In the genomic region with DNA sequence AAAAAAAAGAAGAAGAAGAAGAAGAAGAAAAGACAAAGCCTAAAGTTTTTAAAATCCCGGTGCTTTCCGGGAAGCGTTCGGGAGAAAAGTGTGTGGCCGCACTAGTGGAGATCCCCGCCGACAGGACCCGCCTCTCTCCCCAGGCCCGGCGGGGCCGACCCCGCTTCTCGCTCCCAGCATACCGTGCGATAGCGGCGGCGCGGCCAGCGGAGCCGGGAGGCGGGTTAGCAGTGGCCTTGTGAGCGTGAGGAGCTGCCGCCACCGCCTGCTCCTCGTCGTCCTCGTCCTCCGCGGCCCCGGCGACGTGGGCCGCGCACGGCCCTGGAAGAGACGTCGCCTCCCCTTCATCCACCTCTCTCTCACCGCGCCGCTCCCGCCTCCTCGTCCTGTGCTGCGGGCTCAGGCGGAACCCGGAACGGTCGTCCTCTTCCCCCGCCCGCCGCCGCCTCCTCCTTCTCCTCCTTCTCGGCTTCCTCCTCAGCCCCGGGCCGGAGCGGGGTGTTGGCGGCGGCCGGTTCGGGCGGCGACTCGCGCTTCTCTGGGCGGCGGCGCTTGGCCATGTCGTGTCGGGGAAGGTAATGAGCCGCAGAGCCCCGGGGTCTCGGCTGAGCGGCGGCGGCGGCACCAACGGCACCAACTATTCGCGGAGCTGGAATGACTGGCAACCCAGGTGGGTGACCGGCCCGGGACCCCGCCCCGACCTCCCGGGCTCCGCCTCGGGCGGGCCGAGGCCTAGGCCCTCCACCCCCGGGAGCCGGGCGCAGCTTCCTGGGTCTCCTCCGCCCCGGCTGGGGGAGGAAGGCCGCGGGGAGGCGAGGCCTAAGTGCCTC, we compare ENCODE assay signal across 8 cellular contexts.
DNase-seq lines count a peak whose midpoint lies in the region; ATAC-seq and TF ChIP-seq lines count a peak whose summit lies in the region.
"Not testable (repeated sequence)": the region's sequence is repeated elsewhere in the genome, so short reads cannot be mapped to it uniquely, and the experiment has no call there.

No MANE protein-coding gene starts in this region.

- H3K27me3 Mint-ChIP-seq in neural progenitor cell (ENCODE audit: insufficient read depth, low read depth); stimulated activated naive CD8-positive, alpha-beta T cell treated with anti-CD3 and anti-CD28 coated beads, Interleukin-15, Interleukin-2, amounts not matched to agents 100 ng/mL and 50 ng/mL, for 24 hours: not testable (repeated sequence)

- H3K27me3 ChIP-seq in MG63; SK-N-SH (ENCODE audit: insufficient read depth); gastroesophageal sphincter; neural progenitor cell: not testable (repeated sequence)

- TF ChIP-seq POLR2A in gastroesophageal sphincter (IDR thresholded peaks at IDR 0.05), result peak; percentile 56 to 66

- WGBS in SK-N-SH (ENCODE audit: low lambda C conversion rate), result 0% methylated on average over 17 of the region's 96 CpGs
- 0 to 5% methylated on average over 4 to 15 of the region's 96 CpGs for WGBS in gastroesophageal sphincter (ENCODE audit: low coverage in 1 of 2), 2 donors

- TF ChIP-seq RAD21 in SK-N-SH (IDR thresholded peaks at IDR 0.05; ENCODE audit: low read length), result not testable (repeated sequence)

- not testable (repeated sequence) for TF ChIP-seq CTCF in SK-N-SH (IDR thresholded peaks at IDR 0.05); gastroesophageal sphincter (IDR thresholded peaks at IDR 0.05); neural progenitor cell (IDR thresholded peaks at IDR 0.05)

- H3K4me1 Mint-ChIP-seq in neural progenitor cell; stimulated activated naive CD8-positive, alpha-beta T cell treated with anti-CD3 and anti-CD28 coated beads, Interleukin-15, Interleukin-2, amounts not matched to agents 100 ng/mL and 50 ng/mL, for 24 hours (ENCODE audit: low read depth): not testable (repeated sequence)

- not testable (repeated sequence) for H3K9me3 Mint-ChIP-seq in neural progenitor cell; stimulated activated naive CD8-positive, alpha-beta T cell treated with anti-CD3 and anti-CD28 coated beads, Interleukin-15, Interleukin-2, amounts not matched to agents 100 ng/mL and 50 ng/mL, for 24 hours

- H3K4me1 ChIP-seq in SK-N-SH (ENCODE audit: control insufficient read depth in 1 of 2, insufficient read depth in 2 of 2, low read depth in 1 of 2, low read length in 1 of 2); gastroesophageal sphincter; neural progenitor cell: not testable (repeated sequence)

- not testable (repeated sequence) for H3K9me3 ChIP-seq in MG63; SK-N-SH; gastroesophageal sphincter; neural progenitor cell (ENCODE audit: low read depth)

- H3K79me2 ChIP-seq in SK-N-SH (ENCODE audit: insufficient read depth); neural progenitor cell (ENCODE audit: low read depth): not testable (repeated sequence)

- DNase-seq in G401 (ENCODE audit: low spot score), result peak; percentile 79
- peak; percentile 66 for DNase-seq in HCEC 1CT
- peak; percentile 86 for DNase-seq in MG63
- DNase-seq in SK-N-SH, result peak; percentile 86
- peak; percentile 66 for DNase-seq in activated naive CD4-positive, alpha-beta T cell treated with anti-CD3 and anti-CD28 coated beads, Interleukin-2, amount 50 U/mL, for 16 hours
- peak; percentile 89 for DNase-seq in neural progenitor cell (ENCODE audit: low spot score)

- H3K9me2 ChIP-seq in SK-N-SH, result not testable (repeated sequence)

- not testable (repeated sequence) for H3K36me3 Mint-ChIP-seq in neural progenitor cell; stimulated activated naive CD8-positive, alpha-beta T cell treated with anti-CD3 and anti-CD28 coated beads, Interleukin-15, Interleukin-2, amounts not matched to agents 100 ng/mL and 50 ng/mL, for 24 hours (ENCODE audit: low read depth)

- not testable (repeated sequence) for H3F3A ChIP-seq in SK-N-SH (replicated peaks; ENCODE audit: insufficient read depth); neural progenitor cell (ENCODE audit: low read depth)

- CTCF ChIA-PET in SK-N-SH (lab: Yijun Ruan, JAX), result not testable (repeated sequence)

- peak overlapping the region; percentile 90 for H3K9ac ChIP-seq in SK-N-SH
- peak overlapping the region; percentile 67 for H3K9ac ChIP-seq in neural progenitor cell

- H4K20me1 ChIP-seq in SK-N-SH (ENCODE audit: insufficient read depth); neural progenitor cell (ENCODE audit: low read depth): not testable (repeated sequence)

- H3K27ac ChIP-seq in SK-N-SH (ENCODE audit: low read depth in 2 of 2, low read length in 1 of 2) (peak overlapping the region; percentile 91 to 94), gastroesophageal sphincter (peak overlapping the region; percentile 90 to 97 (median 96)), neural progenitor cell (peak overlapping the region; percentile 94)

- ATAC-seq in gastroesophageal sphincter, result peak; percentile 88

- H3K4me3 ChIP-seq in MG63 (peak overlapping the region; percentile 96), SK-N-SH (ENCODE audit: low read depth in 2 of 2, low read length in 1 of 2) (peak overlapping the region; percentile 70), gastroesophageal sphincter (peak overlapping the region; percentile 67 to 84), neural progenitor cell (peak overlapping the region; percentile 93)

- TF ChIP-seq EP300 in SK-N-SH (IDR thresholded peaks at IDR 0.05; ENCODE audit: borderline replicate concordance in 1 of 2, low read depth in 1 of 2, low read length in 1 of 2); gastroesophageal sphincter (IDR thresholded peaks at IDR 0.05): not testable (repeated sequence)

- peak overlapping the region; percentile 94 for H3K4me3 Mint-ChIP-seq in neural progenitor cell
- peak overlapping the region; percentile 95 for H3K4me3 Mint-ChIP-seq in stimulated activated naive CD8-positive, alpha-beta T cell treated with anti-CD3 and anti-CD28 coated beads, Interleukin-15, Interleukin-2, amounts not matched to agents 100 ng/mL and 50 ng/mL, for 24 hours

- POLR2A ChIA-PET in SK-N-SH (lab: Yijun Ruan, JAX), result interaction anchor here (0.7 kb wide), 1 partner anchor 1136 kb away, joined by 4 read pairs; no protein-coding TSS in a partner anchor

- H3K27ac Mint-ChIP-seq in neural progenitor cell, result peak overlapping the region; percentile 87
- peak overlapping the region; percentile 99 for H3K27ac Mint-ChIP-seq in stimulated activated naive CD8-positive, alpha-beta T cell treated with anti-CD3 and anti-CD28 coated beads, Interleukin-15, Interleukin-2, amounts not matched to agents 100 ng/mL and 50 ng/mL, for 24 hours

- peak overlapping the region; percentile 71; the same call in 1 of the 2 replicates for H3K4me2 ChIP-seq in SK-N-SH
- H3K4me2 ChIP-seq in neural progenitor cell, result peak overlapping the region; percentile 70

- peak overlapping the region; percentile 63; the same call in 1 of the 2 replicates for H2AFZ ChIP-seq in SK-N-SH (ENCODE audit: low read depth)
- peak overlapping the region; percentile 86 for H2AFZ ChIP-seq in neural progenitor cell (replicated peaks)

- H3K36me3 ChIP-seq in MG63; SK-N-SH (replicated peaks in 1 of 2; ENCODE audit: control insufficient read depth in 1 of 2, insufficient read depth in 2 of 2, low read length in 1 of 2); gastroesophageal sphincter; neural progenitor cell: not testable (repeated sequence)

- in situ Hi-C loops in G401 (cut with HindIII; ENCODE audit: low sequenced_read_pairs), result not testable (repeated sequence)

TF ChIP-seq in SK-N-SH, 30 proteins besides CTCF, POLR2A, EP300 and RAD21:
- peak; percentile 51 for TF ChIP-seq TAF1 (IDR thresholded peaks at IDR 0.05; ENCODE audit: borderline replicate concordance, low read depth, low read length)
- TF ChIP-seq ELF1 (IDR thresholded peaks at IDR 0.05), result 0 out of 2 replicates have a peak, but pooled peaks have one; percentile 13
- TF ChIP-seq MAX (IDR thresholded peaks at IDR 0.05; ENCODE audit: low read depth), result peak; percentile 79
- peak; percentile 36; the same call in 1 of the 2 replicates for TF ChIP-seq YY1 (IDR thresholded peaks at IDR 0.05; ENCODE audit: low read depth)
- TF ChIP-seq MXI1 (IDR thresholded peaks at IDR 0.05; ENCODE audit: low read depth, low read length), result peak; percentile 38; the same call in 1 of the 2 replicates
- TF ChIP-seq POLR2AphosphoS5 (IDR thresholded peaks at IDR 0.05; ENCODE audit: low read depth, low read length), result peak; percentile 65
TF ChIP-seq in SK-N-SH: peak in this region for 6; not testable (repeated sequence) for 24.

Comparison
In these comparisons a context has a peak if more than half of its experiments do, and no peak if none do; other contexts are left out.
1. Peak in every context shown above with its lines: DNase-seq, ATAC-seq, H3K4me3 ChIP-seq and H3K27ac ChIP-seq.